In genomic region chr4:41638203-41638602, GRCh38 we compare ENCODE assay signal across 24 cellular contexts.
"Had no signal": no experiment of that assay in that cellular context is flagged by ENCODE, and none has a peak within 500 bp of the region (broad histone marks: within the 10 kb centered on the region; RNA-seq: fewer than 3 reads in every experiment).

No MANE protein-coding gene starts in this region.

- H3K9me3 ChIP-seq: esophagus squamous epithelium, mucosa of descending colon, right lobe of liver, stomach, thyroid gland had no signal

- H3K4me3 Mint-ChIP-seq: effector memory CD8-positive, alpha-beta T cell; memory B cell; naive B cell; natural killer cell treated with Interleukin-12 subunit alpha and Interleukin-12 subunit beta and Interleukin-15 and Interleukin-18, amount 100 ng/mL, for 72 hours; neural progenitor cell; stimulated activated effector memory CD8-positive, alpha-beta T cell treated with anti-CD3 and anti-CD28 coated beads, Interleukin-12 subunit alpha, Interleukin-12 subunit beta, amount 100 ng/mL, for 72 hours; type B pancreatic cell had no signal

- H3K9ac ChIP-seq: neural progenitor cell, parathyroid adenoma had no signal

- H3K4me1 Mint-ChIP-seq: memory B cell; naive B cell; stimulated activated effector memory CD8-positive, alpha-beta T cell treated with anti-CD3 and anti-CD28 coated beads, Interleukin-12 subunit alpha, Interleukin-12 subunit beta, amount 100 ng/mL, for 72 hours had no signal

- H3K36me3 ChIP-seq: neural progenitor cell, right lobe of liver, thyroid gland had no signal

- H3K36me3 Mint-ChIP-seq: memory B cell; naive B cell; natural killer cell treated with Interleukin-12 subunit alpha and Interleukin-12 subunit beta and Interleukin-15 and Interleukin-18, amount 100 ng/mL, for 72 hours; neural progenitor cell; stimulated activated effector memory CD8-positive, alpha-beta T cell treated with anti-CD3 and anti-CD28 coated beads, Interleukin-12 subunit alpha, Interleukin-12 subunit beta, amount 100 ng/mL, for 72 hours had no signal

- ATAC-seq: effector memory CD8-positive, alpha-beta T cell; left lobe of liver; mucosa of descending colon; natural killer cell treated with Interleukin-12 subunit alpha and Interleukin-12 subunit beta and Interleukin-15 and Interleukin-18, amount 100 ng/mL, for 72 hours; right lobe of liver; stimulated activated effector memory CD8-positive, alpha-beta T cell treated with anti-CD3 and anti-CD28 coated beads, Interleukin-12 subunit alpha, Interleukin-12 subunit beta, amount 100 ng/mL, for 72 hours had no signal

- H3K4me3 ChIP-seq: coronary artery, esophagus squamous epithelium, lung, mucosa of descending colon, neural progenitor cell, right lobe of liver, stomach, thyroid gland had no signal

- H3K9me3 Mint-ChIP-seq: effector memory CD8-positive, alpha-beta T cell; memory B cell; naive B cell; natural killer cell treated with Interleukin-12 subunit alpha and Interleukin-12 subunit beta and Interleukin-15 and Interleukin-18, amount 100 ng/mL, for 72 hours; neural progenitor cell; stimulated activated effector memory CD8-positive, alpha-beta T cell treated with anti-CD3 and anti-CD28 coated beads, Interleukin-12 subunit alpha, Interleukin-12 subunit beta, amount 100 ng/mL, for 72 hours; type B pancreatic cell had no signal

- DNase-seq: dermis blood vessel endothelial cell; effector memory CD8-positive, alpha-beta T cell; erythroblast; esophagus squamous epithelium; mucosa of descending colon; naive B cell; right lobe of liver; small intestine; stimulated activated CD4-positive, alpha-beta T cell treated with anti-CD3 and anti-CD28 coated beads, Interleukin-12 subunit alpha, Interleukin-12 subunit beta, amount 100 ng/mL, for 4 hours; stimulated activated CD4-positive, alpha-beta T cell treated with anti-CD3 and anti-CD28 coated beads, Interleukin-1b, Interleukin-23, amount 100 ng/mL, for 48 hours; stimulated activated CD4-positive, alpha-beta T cell treated with anti-CD3 and anti-CD28 coated beads, Interleukin-4, amount 100 ng/mL, for 1 hour; stimulated activated naive CD4-positive, alpha-beta T cell treated with Interleukin-2 at 50 U/mL for 16 hours; stomach; thyroid gland had no signal

- H3K4me1 ChIP-seq: esophagus squamous epithelium, parathyroid adenoma, right lobe of liver, stomach had no signal

- H3K27me3 ChIP-seq: esophagus squamous epithelium, neural progenitor cell, right lobe of liver, thyroid gland had no signal

- H3K27ac ChIP-seq: coronary artery, esophagus squamous epithelium, neural progenitor cell, parathyroid adenoma, right lobe of liver, stomach had no signal

- H3K27ac Mint-ChIP-seq: effector memory CD8-positive, alpha-beta T cell; memory B cell; naive B cell; natural killer cell treated with Interleukin-12 subunit alpha and Interleukin-12 subunit beta and Interleukin-15 and Interleukin-18, amount 100 ng/mL, for 72 hours; neural progenitor cell; progenitor cell of endocrine pancreas; stimulated activated effector memory CD8-positive, alpha-beta T cell treated with anti-CD3 and anti-CD28 coated beads, Interleukin-12 subunit alpha, Interleukin-12 subunit beta, amount 100 ng/mL, for 72 hours; type B pancreatic cell had no signal
